10 cellular contexts compared by ENCODE assay signal in genomic region chr3:37876279-37876678, GRCh38.
"Had no signal": no experiment of that assay in that cellular context is flagged by ENCODE, and none has a peak within 500 bp of the region (broad histone marks: within the 10 kb centered on the region; RNA-seq: fewer than 3 reads in every experiment).

No MANE protein-coding gene starts in this region.

- H3K4me3 ChIP-seq: GM23248 had no signal

- H3K9ac ChIP-seq: GM23248, KMS-11 had no signal

- DNase-seq: GM23248, GOT3, H9, HCEC 1CT, IMR-90, Karpas-422, KBM-7 had no signal

- H3K4me2 ChIP-seq: KMS-11 had no signal

- FAIRE-seq: H54, HTR-8/SVneo had no signal

- H2AFZ ChIP-seq: GM23248 had no signal

- H3K27ac ChIP-seq: GM23248, KMS-11 had no signal
